In genomic region chr3:49377483-49377882, GRCh38 we compare ENCODE assay signal across 1 cellular context.
TF ChIP-seq lines count a peak whose summit lies in the region.

No MANE protein-coding gene starts in this region.

TF ChIP-seq in SK-N-SH, 30 proteins besides CTCF, POLR2A, EP300 and RAD21 (continued from another document):
- TF ChIP-seq PBX3 (IDR thresholded peaks at IDR 0.05) (no peak), EZH2phosphoT487 (IDR thresholded peaks at IDR 0.05; ENCODE audit: borderline replicate concordance, low read depth) (no peak), ELF1 (IDR thresholded peaks at IDR 0.05) (no peak), FOXJ3 (CRISPR knock-in tag; IDR thresholded peaks at IDR 0.05) (no peak), SMC3 (IDR thresholded peaks at IDR 0.05; ENCODE audit: low read depth, low read length) (no peak), GATA2 (CRISPR knock-in tag; IDR thresholded peaks at IDR 0.05) (no peak), YY1 (IDR thresholded peaks at IDR 0.05; ENCODE audit: low read depth) (no peak), MAX (IDR thresholded peaks at IDR 0.05; ENCODE audit: low read depth) (no peak)
- TF ChIP-seq, protein P1, sequence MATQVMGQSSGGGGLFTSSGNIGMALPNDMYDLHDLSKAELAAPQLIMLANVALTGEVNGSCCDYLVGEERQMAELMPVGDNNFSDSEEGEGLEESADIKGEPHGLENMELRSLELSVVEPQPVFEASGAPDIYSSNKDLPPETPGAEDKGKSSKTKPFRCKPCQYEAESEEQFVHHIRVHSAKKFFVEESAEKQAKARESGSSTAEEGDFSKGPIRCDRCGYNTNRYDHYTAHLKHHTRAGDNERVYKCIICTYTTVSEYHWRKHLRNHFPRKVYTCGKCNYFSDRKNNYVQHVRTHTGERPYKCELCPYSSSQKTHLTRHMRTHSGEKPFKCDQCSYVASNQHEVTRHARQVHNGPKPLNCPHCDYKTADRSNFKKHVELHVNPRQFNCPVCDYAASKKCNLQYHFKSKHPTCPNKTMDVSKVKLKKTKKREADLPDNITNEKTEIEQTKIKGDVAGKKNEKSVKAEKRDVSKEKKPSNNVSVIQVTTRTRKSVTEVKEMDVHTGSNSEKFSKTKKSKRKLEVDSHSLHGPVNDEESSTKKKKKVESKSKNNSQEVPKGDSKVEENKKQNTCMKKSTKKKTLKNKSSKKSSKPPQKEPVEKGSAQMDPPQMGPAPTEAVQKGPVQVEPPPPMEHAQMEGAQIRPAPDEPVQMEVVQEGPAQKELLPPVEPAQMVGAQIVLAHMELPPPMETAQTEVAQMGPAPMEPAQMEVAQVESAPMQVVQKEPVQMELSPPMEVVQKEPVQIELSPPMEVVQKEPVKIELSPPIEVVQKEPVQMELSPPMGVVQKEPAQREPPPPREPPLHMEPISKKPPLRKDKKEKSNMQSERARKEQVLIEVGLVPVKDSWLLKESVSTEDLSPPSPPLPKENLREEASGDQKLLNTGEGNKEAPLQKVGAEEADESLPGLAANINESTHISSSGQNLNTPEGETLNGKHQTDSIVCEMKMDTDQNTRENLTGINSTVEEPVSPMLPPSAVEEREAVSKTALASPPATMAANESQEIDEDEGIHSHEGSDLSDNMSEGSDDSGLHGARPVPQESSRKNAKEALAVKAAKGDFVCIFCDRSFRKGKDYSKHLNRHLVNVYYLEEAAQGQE (IDR thresholded peaks at IDR 0.05; ENCODE audit: low read depth, low read length), result no peak
- TF ChIP-seq, protein P2, sequence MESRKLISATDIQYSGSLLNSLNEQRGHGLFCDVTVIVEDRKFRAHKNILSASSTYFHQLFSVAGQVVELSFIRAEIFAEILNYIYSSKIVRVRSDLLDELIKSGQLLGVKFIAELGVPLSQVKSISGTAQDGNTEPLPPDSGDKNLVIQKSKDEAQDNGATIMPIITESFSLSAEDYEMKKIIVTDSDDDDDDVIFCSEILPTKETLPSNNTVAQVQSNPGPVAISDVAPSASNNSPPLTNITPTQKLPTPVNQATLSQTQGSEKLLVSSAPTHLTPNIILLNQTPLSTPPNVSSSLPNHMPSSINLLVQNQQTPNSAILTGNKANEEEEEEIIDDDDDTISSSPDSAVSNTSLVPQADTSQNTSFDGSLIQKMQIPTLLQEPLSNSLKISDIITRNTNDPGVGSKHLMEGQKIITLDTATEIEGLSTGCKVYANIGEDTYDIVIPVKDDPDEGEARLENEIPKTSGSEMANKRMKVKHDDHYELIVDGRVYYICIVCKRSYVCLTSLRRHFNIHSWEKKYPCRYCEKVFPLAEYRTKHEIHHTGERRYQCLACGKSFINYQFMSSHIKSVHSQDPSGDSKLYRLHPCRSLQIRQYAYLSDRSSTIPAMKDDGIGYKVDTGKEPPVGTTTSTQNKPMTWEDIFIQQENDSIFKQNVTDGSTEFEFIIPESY (IDR thresholded peaks at IDR 0.05; ENCODE audit: borderline replicate concordance, low read depth), result no peak
